7 cellular contexts compared by ENCODE assay signal in the genomic region with DNA sequence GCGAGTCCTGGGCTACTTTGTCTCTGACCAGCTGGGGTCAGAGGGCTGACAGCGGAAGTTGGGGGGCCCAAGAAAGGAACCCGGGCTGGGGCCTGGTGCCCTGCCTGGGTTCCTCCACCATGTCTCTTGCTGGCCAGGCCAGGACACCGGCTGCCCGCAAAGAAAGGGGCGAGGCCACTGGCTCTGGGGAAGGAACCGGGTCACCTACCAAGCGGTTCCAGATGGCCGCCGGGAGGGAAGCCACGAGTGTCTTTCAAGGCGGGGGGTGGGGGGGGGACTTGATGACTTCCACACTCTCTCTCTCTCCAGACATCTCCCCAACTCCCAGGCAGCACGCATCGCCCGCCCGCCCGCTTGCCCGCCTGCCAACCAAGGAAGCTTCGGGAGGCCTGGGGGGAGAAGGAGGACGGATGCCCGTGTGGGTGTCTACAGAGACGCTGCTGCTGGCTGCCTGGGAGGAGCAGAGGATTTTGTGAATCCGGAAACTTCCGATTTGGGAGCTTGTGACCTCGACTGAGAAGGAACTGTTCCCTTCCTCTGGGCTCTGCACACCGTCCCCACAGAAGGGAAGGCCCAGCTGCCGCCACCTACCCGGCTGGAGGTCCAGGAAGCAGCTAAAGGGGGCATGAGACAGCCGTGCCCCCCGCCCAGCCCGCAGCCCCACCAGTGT. TPM values are rescaled to one million over a fixed set of nuclear protein-coding genes. Genes with fewer than 3 reads are reported as not detected.
DNase-seq lines count a peak whose midpoint lies in the region; ATAC-seq and TF ChIP-seq lines count a peak whose summit lies in the region.

No MANE protein-coding gene starts in this region.

- H4K20me1 ChIP-seq in hepatocyte (ENCODE audit: insufficient read depth, poor library complexity, severe bottlenecking): peaks cover 52% of the 10 kb centered on the region

- peak; percentile 65 for DNase-seq in GM12865 (ENCODE audit: low read depth)
- peak; percentile 36 for DNase-seq in NAMALWA (ENCODE audit: low spot score)
- DNase-seq in anterior cingulate cortex (lab: John Stamatoyannopoulos, UW): peak in 52 of 58 donors; percentile 8 to 77 (median 38)
- DNase-seq in hepatocyte (ENCODE audit: low spot score): peak; percentile 48
- peak; percentile 53 for DNase-seq in retina
- no peak for DNase-seq in germinal center (ENCODE audit: low spot score)

- peak overlapping the region; percentile 20 for H2AFZ ChIP-seq in hepatocyte

- H3K27me3 ChIP-seq in hepatocyte: no peaks in the 10 kb centered on the region

- H3K9me3 ChIP-seq in hepatocyte (ENCODE audit: low read depth): no peaks in the 10 kb centered on the region

- peak overlapping the region; percentile 65 for H3K27ac ChIP-seq in hepatocyte

- TF ChIP-seq CTCF in GM12865 (IDR thresholded peaks at IDR 0.05; ENCODE audit: insufficient read depth, low read depth, low read length, missing control alignments) (no peak), hepatocyte (IDR thresholded peaks at IDR 0.05; ENCODE audit: poor library complexity) (no peak)

- peaks cover 57% of the 10 kb centered on the region for H3K79me2 ChIP-seq in hepatocyte

- H3K9me2 ChIP-seq in hepatocyte (replicated peaks; ENCODE audit: insufficient read depth): no peaks in the 10 kb centered on the region

- H3K4me1 ChIP-seq in hepatocyte (ENCODE audit: insufficient read depth): peaks cover 13% of the 10 kb centered on the region

- H3K4me3 ChIP-seq in GM12865 (ENCODE audit: low read depth, low read length): peak overlapping the region; percentile 86
- peak overlapping the region; percentile 83 for H3K4me3 ChIP-seq in hepatocyte

- H3K4me2 ChIP-seq in hepatocyte: peak overlapping the region; percentile 100

- 16% methylated on average over 20 of the region's 31 CpGs for WGBS in hepatocyte (ENCODE audit: low lambda C conversion rate, missing lambda C conversion rate)

- H3K36me3 ChIP-seq in hepatocyte (replicated peaks; ENCODE audit: insufficient read depth, low read depth): no peaks in the 10 kb centered on the region

- ATAC-seq in HG02840 (IDR thresholded peaks at IDR 0.05; ENCODE audit: low FRiP score, unreplicated experiment): no peak

RNA-seq across cellular contexts. Expression of a gene that starts 1.1 kb away (rescaled TPM):
- total RNA-seq in hepatocyte: 13.7 and 20.7 TPM in 2 replicates
- polyA plus RNA-seq in hepatocyte: 33.5 and 37.1 TPM in 2 replicates

RNA-seq across cellular contexts. Expression of a gene that starts 9.0 kb away (rescaled TPM):
- 23.7 and 24.4 TPM in 2 replicates for total RNA-seq in hepatocyte
- polyA plus RNA-seq in hepatocyte: 49.2 and 56.9 TPM in 2 replicates
